9 cellular contexts compared by ENCODE assay signal in genomic region chr1:203308205-203309114, GRCh38. TPM values are rescaled to one million over a fixed set of nuclear protein-coding genes. Genes with fewer than 3 reads are reported as not detected.
DNase-seq lines count a peak whose midpoint lies in the region; ATAC-seq, FAIRE-seq and TF ChIP-seq lines count a peak whose summit lies in the region.
"Had no signal": no experiment of that assay in that cellular context is flagged by ENCODE, and none has a peak within 500 bp of the region (broad histone marks: within the 10 kb centered on the region; RNA-seq: fewer than 3 reads in every experiment).

No MANE protein-coding gene starts in this region.

- peak overlapping the region; percentile 58 to 100 (median 91) for H3K4me3 ChIP-seq in heart left ventricle
- H3K4me3 ChIP-seq in K562 = no peak overlapping the region
- H3K4me3 ChIP-seq in urinary bladder (ENCODE audit: low read depth, low read length) = peak overlapping the region; percentile 83

- H2AFZ ChIP-seq in K562 (ENCODE audit: low read depth, low read length) = no peak overlapping the region

- CTCF ChIA-PET in K562 (lab: Yijun Ruan, JAX; ENCODE audit: low intra/inter-chr PET ratio) = no interaction called here

- TF ChIP-seq RAD21 in K562 (CRISPR knock-in tag; conservative IDR thresholded peaks at IDR 0.05 in 1 of 2, IDR thresholded peaks at IDR 0.05 in 1 of 2) = no peak

- in situ Hi-C loops in K562 (cut with MboI) = no loop called here

- H3K4me1 ChIP-seq in heart left ventricle (peaks cover 5 to 55% (median 40%) of the 10 kb centered on the region in 12 donors), K562 (replicated peaks in 1 of 2; ENCODE audit: control insufficient read depth in 2 of 2, insufficient read depth in 2 of 2, low read length in 2 of 2) (peaks cover 54 to 62% of the 10 kb centered on the region in 2 experiments), urinary bladder (ENCODE audit: insufficient read depth) (no peaks in the 10 kb centered on the region)

- TF ChIP-seq POLR2A in heart left ventricle (IDR thresholded peaks at IDR 0.05) (no peak), K562 (conservative IDR thresholded peaks at IDR 0.05) (no peak; the same call in 1 of the 2 replicates)

- ATAC-seq in heart left ventricle = no peak
- ATAC-seq in K562 = no peak

- TF ChIP-seq CTCF in heart left ventricle (IDR thresholded peaks at IDR 0.05) (no peak), K562 (IDR thresholded peaks at IDR 0.05 in 2 of 3, conservative IDR thresholded peaks at IDR 0.05 in 1 of 3; ENCODE audit: insufficient read depth in 2 of 3, low read depth in 1 of 3, low read length in 3 of 3) (no peak)

- intact Hi-C loops in heart left ventricle (cut with DNase I) = loop anchor here in 3 of 10 donors (5.0 kb wide), 1 partner anchor 36 kb away; no protein-coding TSS in a partner anchor
- intact Hi-C loops in cardiac septum (cut with DNase I) = no loop called here
- intact Hi-C loops in K562 (cut with micrococcal nuclease) = no loop called here

- peak overlapping the region; percentile 28; the same call in 1 of the 2 replicates for H3K4me2 ChIP-seq in K562 (ENCODE audit: insufficient read depth, low read length)

- H3K36me3 ChIP-seq in heart left ventricle (peaks cover 3 to 50% (median 42%) of the 10 kb centered on the region in 9 donors), K562 (ENCODE audit: control insufficient read depth, insufficient read depth, low read length) (peaks cover 11% of the 10 kb centered on the region), urinary bladder (ENCODE audit: insufficient read depth) (no peaks in the 10 kb centered on the region)

- H3K9me1 ChIP-seq in K562 (ENCODE audit: control insufficient read depth, insufficient read depth, low read length) = no peaks in the 10 kb centered on the region

- 34 to 46% (median 42%) methylated on average over 6 of the region's 6 CpGs for WGBS in heart left ventricle, 4 donors
- 44% methylated on average over 6 of the region's 6 CpGs for WGBS in K562 (ENCODE audit: insufficient coverage, low coverage, missing lambda C conversion rate)
- WGBS in urinary bladder = 46% methylated on average over 6 of the region's 6 CpGs

- H3K9ac ChIP-seq in K562 (ENCODE audit: insufficient read depth in 1 of 2, low read depth in 2 of 2, low read length in 2 of 2) = no peak overlapping the region; a peak in 1 of 4 replicates

- TF ChIP-seq EP300 in K562 (IDR thresholded peaks at IDR 0.05; ENCODE audit: low read length) = no peak

- H3K27ac ChIP-seq in heart left ventricle (peak overlapping the region; percentile 85 to 100 (median 98)), K562 (ENCODE audit: extremely low read depth, low read depth, low read length) (no peak overlapping the region), urinary bladder (ENCODE audit: low read depth) (peak overlapping the region; percentile 62)

- FAIRE-seq in K562 (lab: Jason Lieb, UNC) = no peak

- H4K20me1 ChIP-seq in K562 (replicated peaks; ENCODE audit: control insufficient read depth, insufficient read depth, low read length) = peaks cover 32% of the 10 kb centered on the region

- no peak for DNase-seq in heart left ventricle
- no peak for DNase-seq in cardiac septum (ENCODE audit: low spot score)
- DNase-seq in K562 (ENCODE audit: extremely low read depth in 1 of 4, low spot score in 3 of 4) = no peak
- peak; percentile 38 for DNase-seq in midbrain (lab: John Stamatoyannopoulos, UW)
- no peak for DNase-seq in NK-92 treated with Interleukin-12 subunit alpha and Interleukin-12 subunit beta, amount 100 ng/mL, for 24 hours (lab: John Stamatoyannopoulos, UW)
- no peak for DNase-seq in DMS153 (lab: John Stamatoyannopoulos, UW)
- DNase-seq in HuH-7.5 (ENCODE audit: low spot score) = no peak
- DNase-seq: DMS79 treated with DMSO at 0.1 percent for 48 hours had no signal

- peaks cover 26% of the 10 kb centered on the region; the same call in 2 of the 3 replicates for H3K79me2 ChIP-seq in K562 (ENCODE audit: control insufficient read depth, insufficient read depth, low read length)

- no peaks in the 10 kb centered on the region for H3K9me3 ChIP-seq in heart left ventricle
- no peaks in the 10 kb centered on the region for H3K9me3 ChIP-seq in K562 (replicated peaks; ENCODE audit: control insufficient read depth, insufficient read depth, low read depth, low read length)

- BruUV-seq in K562 (replicated peaks; lab: Mats Ljungman, UMichigan) = no TSS peak

- POLR2A ChIA-PET in K562 (lab: Yijun Ruan, JAX) = interaction anchor here (0.6 to 9.3 kb wide), 13 partner anchors 8 to 301 kb away, joined by 3 to 117 read pairs (median 5); partner anchors contain the start of gene TMEM183A

- H3K27me3 ChIP-seq in heart left ventricle (no peaks in the 10 kb centered on the region), K562 (ENCODE audit: control insufficient read depth in 2 of 2, insufficient read depth in 2 of 2, low read length in 2 of 2) (no peaks in the 10 kb centered on the region)

TF ChIP-seq in K562, 482 proteins besides CTCF, POLR2A, EP300 and RAD21 (continues in another document):
- peak; percentile 6; the same call in 1 of the 2 replicates for TF ChIP-seq PML (IDR thresholded peaks at IDR 0.05; ENCODE audit: low read length)
- no peak for TF ChIP-seq TCF7 (IDR thresholded peaks at IDR 0.05; ENCODE audit: borderline replicate concordance)
- TF ChIP-seq, protein P1, sequence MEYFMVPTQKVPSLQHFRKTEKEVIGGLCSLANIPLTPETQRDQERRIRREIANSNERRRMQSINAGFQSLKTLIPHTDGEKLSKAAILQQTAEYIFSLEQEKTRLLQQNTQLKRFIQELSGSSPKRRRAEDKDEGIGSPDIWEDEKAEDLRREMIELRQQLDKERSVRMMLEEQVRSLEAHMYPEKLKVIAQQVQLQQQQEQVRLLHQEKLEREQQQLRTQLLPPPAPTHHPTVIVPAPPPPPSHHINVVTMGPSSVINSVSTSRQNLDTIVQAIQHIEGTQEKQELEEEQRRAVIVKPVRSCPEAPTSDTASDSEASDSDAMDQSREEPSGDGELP (CRISPR knock-in tag; IDR thresholded peaks at IDR 0.05; ENCODE audit: borderline replicate concordance) = 0 out of 2 replicates have a peak, but pooled peaks have one; percentile 20

RNA-seq across cellular contexts. Expression of gene BTG2, which starts 3.1 kb away (rescaled TPM):
- 100 to 1,000 TPM in 1 of 9 donors, 10 to 100 TPM in 8; 28.0 to 174 (median 42.1) TPM for total RNA-seq in heart left ventricle
- polyA plus RNA-seq in heart left ventricle = 10 to 100 TPM; 23.8 to 77.3 TPM
- total RNA-seq in cardiac septum = 54.2 TPM
- total RNA-seq in K562 (2011; cell fraction: chromatin; rRNA removed; ENCODE audit: low replicate concordance) = 20.8 and 48.4 TPM in 2 replicates
- total RNA-seq in K562 (2011; cell fraction: nucleolus; rRNA removed) = 32.6 and 48.7 TPM in 2 replicates
- total RNA-seq in K562 (2011; cell fraction: nucleoplasm; rRNA removed) = 41.1 and 65.7 TPM in 2 replicates
- 8.7 and 11.3 TPM in 2 replicates for total RNA-seq in K562 (2014; rRNA removed)
- 5.8 and 7.2 TPM in 2 replicates for total RNA-seq in K562 (2014; rRNA removed; fragmentation: Illumina TruSeq; extraction: Trizol)
- total RNA-seq in K562 (2015; rRNA removed; fragmentation: Illumina TruSeq; extraction: Trizol) = 2.6 and 2.9 TPM in 2 replicates
- 9.6 and 11.5 TPM in 2 replicates for total RNA-seq in K562 (2021)
- polyA plus RNA-seq in K562 (2011; rRNA removed) = 29.7 and 41.9 TPM in 2 replicates
- 33.8 and 79.9 TPM in 2 replicates for polyA plus RNA-seq in K562 (2011; cell fraction: cytosol; rRNA removed)
- 25.8 and 51.6 TPM in 2 replicates for polyA plus RNA-seq in K562 (2011; cell fraction: nucleus; rRNA removed)
- 6.2 and 11.0 TPM in 2 replicates for polyA plus RNA-seq in K562 (2012)
- polyA plus RNA-seq in K562 (2014; fragmentation: Illumina TruSeq; extraction: Trizol) = 9.4 and 12.2 TPM in 2 replicates
- polyA plus RNA-seq in K562 (2014; fragmentation: Nextera tagmentation; extraction: Ambion mirVana) = 1 to 10 TPM; 2.3 to 3.8 TPM
- polyA plus RNA-seq in K562 (2014; rRNA removed) = 10.1 and 12.7 TPM in 2 replicates
- 18.7 and 24.3 TPM in 2 replicates for polyA minus RNA-seq in K562 (2011; rRNA and poly(A)+ RNA removed)
- polyA minus RNA-seq in K562 (2011; cell fraction: cytosol; rRNA and poly(A)+ RNA removed) = 12.4 and 25.9 TPM in 2 replicates
- polyA minus RNA-seq in K562 (2011; cell fraction: nucleus; rRNA and poly(A)+ RNA removed) = 23.1 and 23.3 TPM in 2 replicates
- total RNA-seq in urinary bladder = 58.6 TPM
- 464 TPM for polyA plus RNA-seq in urinary bladder

RNA-seq across cellular contexts. Expression of gene FMOD, which starts 42.5 kb away (rescaled TPM):
- total RNA-seq in heart left ventricle (10 to 100 TPM in 4 of 9 donors, 1 to 10 TPM in 5; 6.1 to 33.2 (median 8.5) TPM), cardiac septum (66.0 TPM), K562 (2014; rRNA removed) (not detected in 2 replicates), K562 (2014; rRNA removed; fragmentation: Illumina TruSeq; extraction: Trizol) (not detected in 2 replicates), K562 (2015; rRNA removed; fragmentation: Illumina TruSeq; extraction: Trizol) (not detected in 2 replicates), K562 (2021) (0.13 and 0.20 TPM in 2 replicates), urinary bladder (68.4 TPM)
- polyA plus RNA-seq in heart left ventricle (1 to 10 TPM; 3.0 to 7.0 TPM), K562 (2011; rRNA removed) (0.03 TPM in 1 of 2 replicates, not detected in the other), K562 (2014; fragmentation: Illumina TruSeq; extraction: Trizol) (not detected in 2 replicates), K562 (2014; fragmentation: Nextera tagmentation; extraction: Ambion mirVana) (under 1 TPM in 1 of 2 experiments, not detected in 1; 0.03 TPM), K562 (2014; rRNA removed) (not detected in 2 replicates), urinary bladder (46.0 TPM)
- total RNA-seq in K562 (2011; cell fraction: chromatin; rRNA removed; ENCODE audit: low replicate concordance) = not detected in 2 replicates
- not detected in 2 replicates for total RNA-seq in K562 (2011; cell fraction: nucleolus; rRNA removed)
- not detected in 2 replicates for total RNA-seq in K562 (2011; cell fraction: nucleoplasm; rRNA removed)
- polyA plus RNA-seq in K562 (2011; cell fraction: cytosol; rRNA removed) = 0.01 and 0.04 TPM in 2 replicates
- polyA plus RNA-seq in K562 (2011; cell fraction: nucleus; rRNA removed) = not detected in 2 replicates
- 0.30 TPM in 1 of 2 replicates, not detected in the other for polyA plus RNA-seq in K562 (2012)
- polyA minus RNA-seq in K562 (2011; rRNA and poly(A)+ RNA removed) = not detected in 2 replicates
- polyA minus RNA-seq in K562 (2011; cell fraction: cytosol; rRNA and poly(A)+ RNA removed) = not detected in 2 replicates
- not detected in 2 replicates for polyA minus RNA-seq in K562 (2011; cell fraction: nucleus; rRNA and poly(A)+ RNA removed)

Comparison
In these comparisons a context has a peak if more than half of its experiments do, and no peak if none do; other contexts are left out.
1. RNA of gene FMOD, which starts 42.5 kb away (total RNA-seq): 68.4 TPM in urinary bladder (single experiment), 66.0 TPM in cardiac septum (single experiment) and 6.1 to 33.2 TPM in heart left ventricle; 0.13 to 0.20 TPM in K562; every median in the first group is over 4 times any median in the second.